In genomic region chr16:75837264-75837663, GRCh38 we compare ENCODE assay signal across 38 cellular contexts.
"Had no signal": no experiment of that assay in that cellular context is flagged by ENCODE, and none has a peak within 500 bp of the region (broad histone marks: within the 10 kb centered on the region; RNA-seq: fewer than 3 reads in every experiment).

No MANE protein-coding gene starts in this region.

- H3K4me3 ChIP-seq: adrenal gland, body of pancreas, breast epithelium had no signal

- H3K36me3 Mint-ChIP-seq: activated CD8-positive, alpha-beta memory T cell treated with anti-CD3 and anti-CD28 coated beads, Interleukin-2, amount 10 ng/mL, durations not matched to agents 7 days and 5 days had no signal

- H3K27me3 Mint-ChIP-seq: activated CD4-positive, alpha-beta memory T cell treated with anti-CD3 and anti-CD28 coated beads, Interleukin-2, amount 10 ng/mL, durations not matched to agents 7 days and 5 days had no signal

- H3K9me3 ChIP-seq: adrenal gland had no signal

- DNase-seq: activated CD4-positive, alpha-beta memory T cell treated with anti-CD3 and anti-CD28 coated beads, Interleukin-2, amount 10 ng/mL, durations not matched to agents 7 days and 5 days; activated CD4-positive, alpha-beta T cell treated with anti-CD3 and anti-CD28 coated beads for 1 hour; activated CD4-positive, alpha-beta T cell treated with anti-CD3 and anti-CD28 coated beads for 36 hours; activated CD4-positive, alpha-beta T cell treated with anti-CD3 and anti-CD28 coated beads for 48 hours; activated CD4-positive, alpha-beta T cell treated with anti-CD3 and anti-CD28 coated beads, Interleukin-2, amount 10 ng/mL, durations not matched to agents 7 days and 5 days; activated CD4-positive, alpha-beta T cell treated with anti-CD3 and anti-CD28 coated beads, Interleukin-2, amount 50 U/mL, for 48 hours; activated CD4-positive, CD25-positive, alpha-beta regulatory T cell; activated CD8-positive, alpha-beta memory T cell treated with anti-CD3 and anti-CD28 coated beads for 24 hours; activated CD8-positive, alpha-beta memory T cell treated with anti-CD3 and anti-CD28 coated beads, Interleukin-2, amount 10 ng/mL, durations not matched to agents 7 days and 5 days; activated CD8-positive, alpha-beta memory T cell treated with anti-CD3 and anti-CD28 coated beads, Interleukin-2, amount 50 U/mL, for 48 hours; activated CD8-positive, alpha-beta T cell treated with anti-CD3 and anti-CD28 coated beads, Interleukin-2, amount 10 ng/mL, durations not matched to agents 7 days and 5 days; activated effector memory CD4-positive, alpha-beta T cell treated with anti-CD3 and anti-CD28 coated beads, Interleukin-2, amount 50 U/mL, for 16 hours; activated gamma-delta T cell treated with Interleukin-2 at 50 U/mL for 16 hours; activated naive CD4-positive, alpha-beta T cell; activated naive CD4-positive, alpha-beta T cell treated with anti-CD3 and anti-CD28 coated beads for 36 hours; activated naive CD4-positive, alpha-beta T cell treated with anti-CD3 and anti-CD28 coated beads, Interleukin-2, amount 50 U/mL, for 16 hours; activated naive CD8-positive, alpha-beta T cell treated with anti-CD3 and anti-CD28 coated beads for 36 hours; activated T-cell treated with anti-CD3 and anti-CD28 coated beads, Interleukin-2, amount 50 U/mL, for 4 hours; activated T-cell treated with anti-CD3 and anti-CD28 coated beads, Interleukin-2, amount 50 U/mL, for 72 hours; adrenal gland; amniotic stem cell; aorta; body of pancreas; brain microvascular endothelial cell; central memory CD4-positive, alpha-beta T cell; T-helper 1 cell; T-helper 2 cell; T-helper 9 cell had no signal

- H3K27ac Mint-ChIP-seq: activated CD4-positive, alpha-beta memory T cell treated with anti-CD3 and anti-CD28 coated beads, Interleukin-2, amount 10 ng/mL, durations not matched to agents 7 days and 5 days; activated CD4-positive, alpha-beta T cell treated with anti-CD3 and anti-CD28 coated beads for 36 hours; activated CD4-positive, alpha-beta T cell treated with anti-CD3 and anti-CD28 coated beads, Interleukin-2, amount 10 ng/mL, durations not matched to agents 7 days and 5 days; activated CD8-positive, alpha-beta memory T cell treated with anti-CD3 and anti-CD28 coated beads, Interleukin-2, amount 10 ng/mL, durations not matched to agents 7 days and 5 days; activated CD8-positive, alpha-beta T cell treated with anti-CD3 and anti-CD28 coated beads, Interleukin-2, amount 10 ng/mL, durations not matched to agents 7 days and 5 days; activated naive CD4-positive, alpha-beta T cell treated with anti-CD3 and anti-CD28 coated beads for 36 hours; activated naive CD4-positive, alpha-beta T cell treated with anti-CD3 and anti-CD28 coated beads, Interleukin-2, amount 50 U/mL, for 72 hours; activated naive CD8-positive, alpha-beta T cell treated with anti-CD3 and anti-CD28 coated beads for 36 hours; activated T-cell treated with anti-CD3 and anti-CD28 coated beads, Interleukin-2, amount 50 U/mL, for 72 hours; activated T-helper 1 cell treated with anti-CD3 and anti-CD28 coated beads, Interleukin-12 subunit alpha, Interleukin-12 subunit beta, Interleukin-2, Interleukin-4 antibody, amounts not matched to agents 30 ng/mL and 10 ng/mL and 1 ng/mL, durations not matched to agents 14 hours and 24 hours and 36 hours; activated T-helper 17 cell treated with anti-CD3 and anti-CD28 coated beads, Interleukin-2, amount 50 U/mL, for 72 hours; T-helper 1 cell treated with Interleukin-12 subunit alpha and Interleukin-12 subunit beta and Interleukin-4 antibody, amounts not matched to agents 30 μg/mL and 1 μg/mL, for 36 hours; T-helper 2 cell treated with Interferon-gamma antibody and Interleukin-4, amounts not matched to agents 5 μg/mL and 100 μg/mL, for 36 hours had no signal

- H3K4me1 ChIP-seq: adrenal gland, body of pancreas, breast epithelium had no signal

- H3K4me3 Mint-ChIP-seq: activated CD4-positive, alpha-beta memory T cell treated with anti-CD3 and anti-CD28 coated beads, Interleukin-2, amount 10 ng/mL, durations not matched to agents 7 days and 5 days; activated CD4-positive, alpha-beta T cell treated with anti-CD3 and anti-CD28 coated beads for 36 hours; activated CD4-positive, alpha-beta T cell treated with anti-CD3 and anti-CD28 coated beads, Interleukin-2, amount 10 ng/mL, durations not matched to agents 7 days and 5 days; activated CD8-positive, alpha-beta memory T cell treated with anti-CD3 and anti-CD28 coated beads, Interleukin-2, amount 10 ng/mL, durations not matched to agents 7 days and 5 days; activated CD8-positive, alpha-beta T cell treated with anti-CD3 and anti-CD28 coated beads, Interleukin-2, amount 10 ng/mL, durations not matched to agents 7 days and 5 days; activated naive CD4-positive, alpha-beta T cell treated with anti-CD3 and anti-CD28 coated beads for 36 hours; activated naive CD8-positive, alpha-beta T cell treated with anti-CD3 and anti-CD28 coated beads for 36 hours; activated T-cell treated with anti-CD3 and anti-CD28 coated beads, Interleukin-2, amount 50 U/mL, for 4 hours; activated T-cell treated with anti-CD3 and anti-CD28 coated beads, Interleukin-2, amount 50 U/mL, for 72 hours; activated T-helper 1 cell treated with anti-CD3 and anti-CD28 coated beads, Interleukin-12 subunit alpha, Interleukin-12 subunit beta, Interleukin-2, Interleukin-4 antibody, amounts not matched to agents 30 ng/mL and 10 ng/mL and 1 ng/mL, durations not matched to agents 14 hours and 24 hours and 36 hours; activated T-helper 17 cell treated with anti-CD3 and anti-CD28 coated beads, Interleukin-2, amount 50 U/mL, for 72 hours; T-helper 1 cell treated with Interleukin-12 subunit alpha and Interleukin-12 subunit beta and Interleukin-4 antibody, amounts not matched to agents 30 μg/mL and 1 μg/mL, for 36 hours; T-helper 2 cell treated with Interferon-gamma antibody and Interleukin-4, amounts not matched to agents 5 μg/mL and 100 μg/mL, for 36 hours had no signal

- H3K9me3 Mint-ChIP-seq: T-helper 2 cell treated with Interferon-gamma antibody and Interleukin-4, amounts not matched to agents 5 μg/mL and 100 μg/mL, for 36 hours had no signal

- H3K4me1 Mint-ChIP-seq: activated CD4-positive, alpha-beta memory T cell treated with anti-CD3 and anti-CD28 coated beads, Interleukin-2, amount 10 ng/mL, durations not matched to agents 7 days and 5 days; activated CD4-positive, alpha-beta T cell treated with anti-CD3 and anti-CD28 coated beads for 36 hours; activated CD4-positive, alpha-beta T cell treated with anti-CD3 and anti-CD28 coated beads, Interleukin-2, amount 10 ng/mL, durations not matched to agents 7 days and 5 days; activated CD8-positive, alpha-beta memory T cell treated with anti-CD3 and anti-CD28 coated beads, Interleukin-2, amount 10 ng/mL, durations not matched to agents 7 days and 5 days; activated naive CD8-positive, alpha-beta T cell treated with anti-CD3 and anti-CD28 coated beads for 36 hours; activated T-helper 17 cell treated with anti-CD3 and anti-CD28 coated beads, Interleukin-2, amount 50 U/mL, for 72 hours had no signal

- H3K27ac ChIP-seq: adrenal gland, body of pancreas, brain microvascular endothelial cell, breast epithelium, VCaP had no signal

- H3K36me3 ChIP-seq: adrenal gland, brain microvascular endothelial cell, breast epithelium had no signal

- ATAC-seq: activated CD4-positive, alpha-beta T cell treated with anti-CD3 and anti-CD28 coated beads for 36 hours; activated CD4-positive, CD25-positive, alpha-beta regulatory T cell treated with anti-CD3 and anti-CD28 coated beads, Interleukin-2, amount 50 U/mL, for 24 hours; activated CD8-positive, alpha-beta memory T cell treated with anti-CD3 and anti-CD28 coated beads, Interleukin-2, amount 10 ng/mL, durations not matched to agents 7 days and 5 days; activated CD8-positive, alpha-beta T cell treated with anti-CD3 and anti-CD28 coated beads, Interleukin-2, amount 10 ng/mL, durations not matched to agents 7 days and 5 days; activated naive CD4-positive, alpha-beta T cell treated with anti-CD3 and anti-CD28 coated beads, Interleukin-2, amount 50 U/mL, for 72 hours; activated T-cell treated with anti-CD3 and anti-CD28 coated beads, Interleukin-2, amount 50 U/mL, for 4 hours; activated T-cell treated with anti-CD3 and anti-CD28 coated beads, Interleukin-2, amount 50 U/mL, for 72 hours; activated T-helper 17 cell treated with anti-CD3 and anti-CD28 coated beads, Interleukin-2, amount 50 U/mL, for 72 hours; body of pancreas had no signal

- H3K27me3 ChIP-seq: adrenal gland, body of pancreas, brain microvascular endothelial cell, breast epithelium had no signal

- FAIRE-seq: astrocyte, TTC549 had no signal
